In the genomic region with DNA sequence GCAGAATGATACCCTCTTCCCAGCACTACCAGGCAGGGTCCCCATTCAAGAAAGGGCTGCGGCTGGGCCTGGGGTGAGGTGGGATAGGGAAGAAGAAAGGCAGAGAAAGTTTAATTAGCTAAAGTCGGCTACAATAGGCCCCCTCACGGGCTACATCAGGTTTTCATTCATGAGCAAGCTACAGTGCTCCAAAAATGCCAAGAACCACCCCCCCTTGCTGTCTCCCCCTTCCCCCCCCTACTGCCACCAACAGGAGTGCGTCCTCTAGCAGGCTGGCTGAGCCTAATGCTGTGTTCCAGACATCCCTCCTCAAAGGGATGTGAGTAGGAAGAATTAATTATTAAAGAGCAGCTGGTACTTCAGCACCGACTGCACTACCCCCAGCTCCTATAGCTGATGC, we compare ENCODE assay signal across 12 cellular contexts. TPM values are rescaled to one million over a fixed set of nuclear protein-coding genes. Genes with fewer than 3 reads are reported as not detected.
A peak's percentile ranks its signal among the peaks of the same experiment; 100 is the strongest.
DNase-seq lines count a peak whose midpoint lies in the region; ATAC-seq and TF ChIP-seq lines count a peak whose summit lies in the region.
"Had no signal": no experiment of that assay in that cellular context is flagged by ENCODE, and none has a peak within 500 bp of the region (broad histone marks: within the 10 kb centered on the region; RNA-seq: fewer than 3 reads in every experiment).

No MANE protein-coding gene starts in this region.

- H3K4me3 Mint-ChIP-seq in stimulated activated effector memory CD8-positive, alpha-beta T cell treated with anti-CD3 and anti-CD28 coated beads, Interleukin-12 subunit alpha, Interleukin-12 subunit beta, amount 100 ng/mL, for 72 hours = peak overlapping the region; percentile 90

- H3K79me2 ChIP-seq in hepatocyte = peaks cover 51% of the 10 kb centered on the region

- peaks cover 14% of the 10 kb centered on the region for H3K4me1 ChIP-seq in NT2/D1 (ENCODE audit: insufficient read depth, insufficient read length)
- H3K4me1 ChIP-seq in hepatocyte (ENCODE audit: insufficient read depth) = peaks cover 14% of the 10 kb centered on the region

- peaks cover 7% of the 10 kb centered on the region for H3K27me3 ChIP-seq in NT2/D1 (ENCODE audit: insufficient read depth, insufficient read length)
- no peaks in the 10 kb centered on the region for H3K27me3 ChIP-seq in hepatocyte

- peaks cover 58% of the 10 kb centered on the region for H3K4me1 Mint-ChIP-seq in stimulated activated effector memory CD8-positive, alpha-beta T cell treated with anti-CD3 and anti-CD28 coated beads, Interleukin-12 subunit alpha, Interleukin-12 subunit beta, amount 100 ng/mL, for 72 hours

- WGBS in hepatocyte (ENCODE audit: low lambda C conversion rate, missing lambda C conversion rate) = 64% methylated on average over 3 of the region's 5 CpGs

- peak overlapping the region; percentile 4 for H3K9ac ChIP-seq in NT2/D1 (ENCODE audit: insufficient read length, low read depth)

- no peak overlapping the region for H3K27ac ChIP-seq in hepatocyte

- no peaks in the 10 kb centered on the region for H3K9me3 ChIP-seq in NT2/D1 (ENCODE audit: insufficient read depth, low read length)
- no peaks in the 10 kb centered on the region for H3K9me3 ChIP-seq in hepatocyte (ENCODE audit: low read depth)

- H2AFZ ChIP-seq in hepatocyte = no peak overlapping the region

- no peak for TF ChIP-seq CTCF in hepatocyte (IDR thresholded peaks at IDR 0.05; ENCODE audit: poor library complexity)

- DNase-seq in NCI-H1417 (lab: John Stamatoyannopoulos, UW) = peak in 2 of 3 experiments; percentile 18 to 61
- no peak for DNase-seq in NCI-H1417 treated with DMSO at 0.1 percent for 48 hours (lab: John Stamatoyannopoulos, UW)
- DNase-seq in NT2/D1 (ENCODE audit: low read depth, low spot score) = no peak
- no peak for DNase-seq in hepatocyte (ENCODE audit: low spot score)
- no peak for DNase-seq in stimulated activated effector memory CD8-positive, alpha-beta T cell treated with anti-CD3 and anti-CD28 coated beads, Interleukin-12 subunit alpha, Interleukin-12 subunit beta, amount 100 ng/mL, for 72 hours (ENCODE audit: low spot score in 2 of 2)
- DNase-seq in activated T-cell treated with anti-CD3 and anti-CD28 coated beads for 4 hours = no peak
- no peak for DNase-seq in ureter (ENCODE audit: low spot score)
- DNase-seq: activated T-cell treated with anti-CD3 and anti-CD28 coated beads, Interleukin-2, amount 50 U/mL, for 1 hour; central memory CD4-positive, alpha-beta T cell; NCI-H1092; stimulated activated CD4-positive, alpha-beta T cell treated with anti-CD3 and anti-CD28 coated beads, Interleukin-12 subunit alpha, Interleukin-12 subunit beta, amount 100 ng/mL, for 4 hours had no signal

- peaks cover 17% of the 10 kb centered on the region for H3K36me3 Mint-ChIP-seq in stimulated activated effector memory CD8-positive, alpha-beta T cell treated with anti-CD3 and anti-CD28 coated beads, Interleukin-12 subunit alpha, Interleukin-12 subunit beta, amount 100 ng/mL, for 72 hours

- no peak for ATAC-seq in stimulated activated effector memory CD8-positive, alpha-beta T cell treated with anti-CD3 and anti-CD28 coated beads, Interleukin-12 subunit alpha, Interleukin-12 subunit beta, amount 100 ng/mL, for 72 hours
- ATAC-seq in GM21737 (IDR thresholded peaks at IDR 0.05; ENCODE audit: unreplicated experiment) = no peak

- no peaks in the 10 kb centered on the region for H3K9me3 Mint-ChIP-seq in stimulated activated effector memory CD8-positive, alpha-beta T cell treated with anti-CD3 and anti-CD28 coated beads, Interleukin-12 subunit alpha, Interleukin-12 subunit beta, amount 100 ng/mL, for 72 hours

- H3K36me3 ChIP-seq in NT2/D1 (ENCODE audit: insufficient read depth, insufficient read length, low read length) (peaks cover 9% of the 10 kb centered on the region), hepatocyte (replicated peaks; ENCODE audit: insufficient read depth, low read depth) (no peaks in the 10 kb centered on the region)

- peak overlapping the region; percentile 98 for H3K4me2 ChIP-seq in hepatocyte

- H3K27ac Mint-ChIP-seq in stimulated activated effector memory CD8-positive, alpha-beta T cell treated with anti-CD3 and anti-CD28 coated beads, Interleukin-12 subunit alpha, Interleukin-12 subunit beta, amount 100 ng/mL, for 72 hours = no peak overlapping the region

- H3K4me3 ChIP-seq in NT2/D1 (ENCODE audit: insufficient read length, low read depth) (no peak overlapping the region), hepatocyte (no peak overlapping the region)

- H3K9me2 ChIP-seq in hepatocyte (replicated peaks; ENCODE audit: insufficient read depth) = no peaks in the 10 kb centered on the region

- peaks cover 22% of the 10 kb centered on the region for H4K20me1 ChIP-seq in hepatocyte (ENCODE audit: insufficient read depth, poor library complexity, severe bottlenecking)

RNA-seq across cellular contexts. Expression of gene HDAC5, which starts 2.2 kb away (rescaled TPM):
- 28.5 and 33.9 TPM in 2 replicates for total RNA-seq in hepatocyte
- polyA plus RNA-seq in hepatocyte = 32.3 and 42.7 TPM in 2 replicates
- total RNA-seq in ureter = 36.3 TPM

RNA-seq across cellular contexts. Expression of gene HROB, which starts 20.5 kb away (rescaled TPM):
- total RNA-seq in hepatocyte = 1.8 and 2.0 TPM in 2 replicates
- 5.7 and 5.9 TPM in 2 replicates for polyA plus RNA-seq in hepatocyte
- total RNA-seq in ureter = 1.3 TPM

RNA-seq across cellular contexts. Expression of gene ASB16, which starts 49.3 kb away (rescaled TPM):
- total RNA-seq in hepatocyte = 0.23 TPM in 1 of 2 replicates, not detected in the other
- polyA plus RNA-seq in hepatocyte = 0.71 and 2.0 TPM in 2 replicates
- 0.36 TPM for total RNA-seq in ureter

RNA-seq across cellular contexts. Expression of gene G6PC3, which starts 50.7 kb away (rescaled TPM):
- total RNA-seq in hepatocyte (36.1 and 38.8 TPM in 2 replicates), ureter (76.2 TPM)
- polyA plus RNA-seq in hepatocyte = 132 and 140 TPM in 2 replicates

RNA-seq across cellular contexts. Expression of gene LSM12, which starts 54.7 kb away (rescaled TPM):
- 40.4 and 44.7 TPM in 2 replicates for total RNA-seq in hepatocyte
- polyA plus RNA-seq in hepatocyte = 44.5 and 45.8 TPM in 2 replicates
- 62.5 TPM for total RNA-seq in ureter

Comparison
In these comparisons a context has a peak if more than half of its experiments do, and no peak if none do; other contexts are left out.
1. DNase-seq: peak in NCI-H1417 (2 of 3); none in NCI-H1417 treated with DMSO at 0.1 percent for 48 hours (single experiment), NT2/D1 (single experiment), hepatocyte (single experiment), stimulated activated effector memory CD8-positive, alpha-beta T cell treated with anti-CD3 and anti-CD28 coated beads, Interleukin-12 subunit alpha, Interleukin-12 subunit beta, amount 100 ng/mL, for 72 hours (0 of 2), activated T-cell treated with anti-CD3 and anti-CD28 coated beads for 4 hours (single experiment) and ureter (single experiment).